Comparison of ENCODE assay signal across 24 cellular contexts in genomic region chr17:72599891-72600290, GRCh38.
"Had no signal": no experiment of that assay in that cellular context is flagged by ENCODE, and none has a peak within 500 bp of the region (broad histone marks: within the 10 kb centered on the region; RNA-seq: fewer than 3 reads in every experiment).

No MANE protein-coding gene starts in this region.

- H3K4me1 ChIP-seq: uterus had no signal

- H3K27ac ChIP-seq: heart left ventricle, stomach, suprapubic skin, tibial nerve, uterus had no signal

- H3K36me3 ChIP-seq: heart left ventricle, stomach, suprapubic skin, tibial nerve, uterus had no signal

- DNase-seq: activated CD4-positive, alpha-beta memory T cell treated with anti-CD3 and anti-CD28 coated beads, Interleukin-2, amount 10 ng/mL, durations not matched to agents 7 days and 5 days; activated CD4-positive, alpha-beta T cell treated with anti-CD3 and anti-CD28 coated beads, Interleukin-2, amount 10 ng/mL, durations not matched to agents 24 days and 14 days; activated CD8-positive, alpha-beta memory T cell treated with anti-CD3 and anti-CD28 coated beads, Interleukin-2, amount 10 ng/mL, durations not matched to agents 7 days and 5 days; activated effector memory CD4-positive, alpha-beta T cell treated with anti-CD3 and anti-CD28 coated beads, Interleukin-2, amount 50 U/mL, for 16 hours; activated naive CD4-positive, alpha-beta T cell treated with anti-CD3 and anti-CD28 coated beads, Interleukin-2, amount 10 ng/mL, durations not matched to agents 7 days and 5 days; activated T-cell treated with anti-CD3 and anti-CD28 coated beads for 4 hours; amygdala; cerebellar nuclear complex; cortex of kidney; heart left ventricle; left ventricle myocardium superior; nephron progenitor cell; occipital lobe; posterior cingulate gyrus; stimulated activated CD4-positive, alpha-beta T cell treated with anti-CD3 and anti-CD28 coated beads, Interleukin-15, amount 100 ng/mL, for 24 hours; stomach; uterus had no signal

- H3K4me3 ChIP-seq: heart left ventricle, smooth muscle cell, stomach, suprapubic skin, tibial nerve, uterus had no signal

- H3K4me2 ChIP-seq: smooth muscle cell had no signal

- H3K4me3 Mint-ChIP-seq: activated CD4-positive, alpha-beta memory T cell treated with anti-CD3 and anti-CD28 coated beads, Interleukin-2, amount 10 ng/mL, durations not matched to agents 7 days and 5 days; activated CD4-positive, alpha-beta T cell treated with anti-CD3 and anti-CD28 coated beads, Interleukin-2, amount 10 ng/mL, durations not matched to agents 24 days and 14 days; activated CD8-positive, alpha-beta memory T cell treated with anti-CD3 and anti-CD28 coated beads, Interleukin-2, amount 10 ng/mL, durations not matched to agents 7 days and 5 days; activated naive CD4-positive, alpha-beta T cell treated with anti-CD3 and anti-CD28 coated beads, Interleukin-2, amount 10 ng/mL, durations not matched to agents 7 days and 5 days; memory B cell; nephron progenitor cell; stimulated activated memory B cell treated with anti-CD40 and anti-IgM and Interleukin-4, amounts not matched to agents 10 μg/mL and 1 μg/mL and 100 μg/mL, for 72 hours had no signal

- H3K9me3 Mint-ChIP-seq: activated CD4-positive, alpha-beta memory T cell treated with anti-CD3 and anti-CD28 coated beads, Interleukin-2, amount 10 ng/mL, durations not matched to agents 7 days and 5 days; activated CD4-positive, alpha-beta T cell treated with anti-CD3 and anti-CD28 coated beads, Interleukin-2, amount 10 ng/mL, durations not matched to agents 24 days and 14 days; activated naive CD4-positive, alpha-beta T cell treated with anti-CD3 and anti-CD28 coated beads, Interleukin-2, amount 10 ng/mL, durations not matched to agents 7 days and 5 days; stimulated activated memory B cell treated with anti-CD40 and anti-IgM and Interleukin-4, amounts not matched to agents 10 μg/mL and 1 μg/mL and 100 μg/mL, for 72 hours had no signal

- H3K27me3 ChIP-seq: suprapubic skin, tibial nerve, uterus had no signal

- H3K36me3 Mint-ChIP-seq: activated CD8-positive, alpha-beta memory T cell treated with anti-CD3 and anti-CD28 coated beads, Interleukin-2, amount 10 ng/mL, durations not matched to agents 7 days and 5 days; activated naive CD4-positive, alpha-beta T cell treated with anti-CD3 and anti-CD28 coated beads, Interleukin-2, amount 10 ng/mL, durations not matched to agents 7 days and 5 days; memory B cell; stimulated activated memory B cell treated with anti-CD40 and anti-IgM and Interleukin-4, amounts not matched to agents 10 μg/mL and 1 μg/mL and 100 μg/mL, for 72 hours had no signal

- ATAC-seq: activated CD4-positive, CD25-positive, alpha-beta regulatory T cell treated with anti-CD3 and anti-CD28 coated beads, Interleukin-2, amount 50 U/mL, for 24 hours; activated CD8-positive, alpha-beta memory T cell treated with anti-CD3 and anti-CD28 coated beads, Interleukin-2, amount 10 ng/mL, durations not matched to agents 7 days and 5 days; heart left ventricle; left ventricle myocardium superior; sciatic nerve; stimulated activated memory B cell treated with anti-CD40 and anti-IgM and Interleukin-4, amounts not matched to agents 10 μg/mL and 1 μg/mL and 100 μg/mL, for 72 hours had no signal

- H3K9me3 ChIP-seq: heart left ventricle, stomach, suprapubic skin, tibial nerve, uterus had no signal

- H3K27ac Mint-ChIP-seq: activated CD4-positive, alpha-beta memory T cell treated with anti-CD3 and anti-CD28 coated beads, Interleukin-2, amount 10 ng/mL, durations not matched to agents 7 days and 5 days; activated CD4-positive, alpha-beta T cell treated with anti-CD3 and anti-CD28 coated beads, Interleukin-2, amount 10 ng/mL, durations not matched to agents 24 days and 14 days; activated CD8-positive, alpha-beta memory T cell treated with anti-CD3 and anti-CD28 coated beads, Interleukin-2, amount 10 ng/mL, durations not matched to agents 7 days and 5 days; activated naive CD4-positive, alpha-beta T cell treated with anti-CD3 and anti-CD28 coated beads, Interleukin-2, amount 10 ng/mL, durations not matched to agents 7 days and 5 days; memory B cell; nephron progenitor cell; stimulated activated memory B cell treated with anti-CD40 and anti-IgM and Interleukin-4, amounts not matched to agents 10 μg/mL and 1 μg/mL and 100 μg/mL, for 72 hours had no signal

- H3K4me1 Mint-ChIP-seq: activated CD4-positive, alpha-beta T cell treated with anti-CD3 and anti-CD28 coated beads, Interleukin-2, amount 10 ng/mL, durations not matched to agents 24 days and 14 days; activated CD8-positive, alpha-beta memory T cell treated with anti-CD3 and anti-CD28 coated beads, Interleukin-2, amount 10 ng/mL, durations not matched to agents 7 days and 5 days; activated naive CD4-positive, alpha-beta T cell treated with anti-CD3 and anti-CD28 coated beads, Interleukin-2, amount 10 ng/mL, durations not matched to agents 7 days and 5 days; memory B cell; stimulated activated memory B cell treated with anti-CD40 and anti-IgM and Interleukin-4, amounts not matched to agents 10 μg/mL and 1 μg/mL and 100 μg/mL, for 72 hours had no signal
